8 cellular contexts compared by ENCODE assay signal in the genomic region with DNA sequence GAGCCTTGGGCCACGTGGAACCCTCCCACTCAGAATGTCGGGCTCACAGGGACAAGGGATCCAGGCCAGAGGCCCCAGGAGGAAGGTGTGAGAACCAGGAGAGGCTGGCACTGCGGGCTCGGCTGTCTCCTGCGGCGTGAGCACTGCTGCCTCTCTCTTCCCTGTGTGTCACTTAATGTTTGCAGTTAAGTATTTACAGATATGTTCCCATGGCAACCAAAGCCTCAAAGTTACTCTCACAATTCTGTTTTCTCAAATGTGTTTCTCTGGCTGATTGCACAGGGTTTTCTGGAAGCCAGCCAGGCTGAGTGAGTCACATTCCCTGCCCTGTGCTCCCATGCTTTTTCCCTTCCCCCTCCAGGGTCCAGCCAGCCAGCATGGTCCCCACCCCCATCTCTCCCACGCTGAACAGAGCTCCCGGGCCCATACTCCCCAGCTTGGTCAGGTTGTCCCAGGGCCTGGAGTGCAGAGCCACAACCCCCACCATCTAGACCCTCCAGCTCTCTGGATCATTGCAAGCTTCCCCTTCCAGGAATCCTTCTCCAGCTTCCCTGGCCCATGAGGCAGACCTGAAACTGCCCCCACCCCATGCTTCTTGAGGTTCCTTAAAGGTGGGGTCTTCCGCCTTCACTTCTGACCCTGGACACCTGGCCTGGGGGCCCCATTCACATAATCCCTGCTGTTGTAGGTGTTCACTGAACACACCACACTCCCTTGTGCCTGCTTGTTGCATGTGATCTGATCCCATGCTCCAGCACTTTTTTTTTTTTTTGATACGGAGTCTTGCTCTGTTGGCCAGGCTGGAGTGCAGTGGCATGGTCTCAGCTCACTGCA.
A peak's percentile ranks its signal among the peaks of the same experiment; 100 is the strongest.
DNase-seq lines count a peak whose midpoint lies in the region; ATAC-seq, FAIRE-seq and TF ChIP-seq lines count a peak whose summit lies in the region.

No MANE protein-coding gene starts in this region.

- H3K4me1 ChIP-seq in astrocyte (ENCODE audit: insufficient read depth, low read length) = peaks cover 12% of the 10 kb centered on the region
- H3K4me1 ChIP-seq in skeletal muscle tissue (ENCODE audit: control insufficient read depth in 3 of 3, insufficient read depth in 3 of 3, low read length in 3 of 3) = peaks cover 0 to 10% (median 7%) of the 10 kb centered on the region in 3 donors

- peak overlapping the region; percentile 99 for H3K27ac Mint-ChIP-seq in astrocyte (ENCODE audit: unreplicated experiment)

- peak overlapping the region; percentile 52 for H3K9ac ChIP-seq in astrocyte (ENCODE audit: low read length)
- no peak overlapping the region for H3K9ac ChIP-seq in skeletal muscle tissue (ENCODE audit: low read depth in 1 of 3, low read length in 3 of 3)

- no peaks in the 10 kb centered on the region for H3K36me3 Mint-ChIP-seq in astrocyte (ENCODE audit: low read depth, unreplicated experiment)

- H3K9me3 Mint-ChIP-seq in astrocyte (ENCODE audit: unreplicated experiment) = no peaks in the 10 kb centered on the region

- peaks cover 21% of the 10 kb centered on the region for H3K4me1 Mint-ChIP-seq in astrocyte (ENCODE audit: low read depth, unreplicated experiment)

- H3K27me3 Mint-ChIP-seq in astrocyte (ENCODE audit: low read depth, unreplicated experiment) = peaks cover 32% of the 10 kb centered on the region

- peak; percentile 53 for ATAC-seq in HG03039 (IDR thresholded peaks at IDR 0.05; ENCODE audit: unreplicated experiment)

- H3K36me3 ChIP-seq in astrocyte (ENCODE audit: insufficient read depth, low read length) (no peaks in the 10 kb centered on the region), skeletal muscle tissue (ENCODE audit: control insufficient read depth in 3 of 3, insufficient read depth in 3 of 3, low read length in 3 of 3) (no peaks in the 10 kb centered on the region)

- H3K27ac ChIP-seq in astrocyte (ENCODE audit: low read depth, low read length) (peak overlapping the region; percentile 7), skeletal muscle tissue (ENCODE audit: low read depth, low read length) (peak overlapping the region; percentile 42)

- peaks cover 5% of the 10 kb centered on the region for H3K27me3 ChIP-seq in astrocyte (ENCODE audit: insufficient read depth, low read length)
- peaks cover 0 to 3% (median 2%) of the 10 kb centered on the region in 3 donors for H3K27me3 ChIP-seq in skeletal muscle tissue (ENCODE audit: control insufficient read depth in 3 of 3, insufficient read depth in 3 of 3, low read length in 3 of 3)

- TF ChIP-seq CTCF in astrocyte (IDR thresholded peaks at IDR 0.05; ENCODE audit: insufficient read depth, low read depth, low read length) = no peak

- DNase-seq in Daoy (ENCODE audit: low read depth) = peak; percentile 91
- DNase-seq in NCI-H2107 treated with DMSO at 0.1 percent for 48 hours (lab: John Stamatoyannopoulos, UW; ENCODE audit: unreplicated experiment) = peak; percentile 97
- DNase-seq in astrocyte (ENCODE audit: low read depth) = peak; percentile 94
- DNase-seq in hypothalamus (lab: John Stamatoyannopoulos, UW) = peak in 42 of 51 donors; percentile 3 to 83 (median 37)
- no peak for DNase-seq in stimulated activated CD4-positive, alpha-beta T cell treated with anti-CD3 and anti-CD28 coated beads, Interleukin-4, amount 100 ng/mL, for 24 hours
- no peak for DNase-seq in central memory CD4-positive, alpha-beta T cell

- no peaks in the 10 kb centered on the region for H4K20me1 ChIP-seq in astrocyte (ENCODE audit: insufficient read depth, low read length)

- peak overlapping the region; percentile 50 for H3K4me3 Mint-ChIP-seq in astrocyte (ENCODE audit: unreplicated experiment)

- H3K4me3 ChIP-seq in astrocyte (ENCODE audit: insufficient read depth, low read depth, low read length) (no peak overlapping the region), skeletal muscle tissue (ENCODE audit: low read length in 3 of 3) (no peak overlapping the region)

- no peak overlapping the region for H2AFZ ChIP-seq in astrocyte (ENCODE audit: low read depth, low read length)

- H3K79me2 ChIP-seq in astrocyte (ENCODE audit: insufficient read depth, low read length) = no peaks in the 10 kb centered on the region

- no peaks in the 10 kb centered on the region for H3K9me3 ChIP-seq in astrocyte (ENCODE audit: insufficient read depth, low read depth, low read length)
- no peaks in the 10 kb centered on the region for H3K9me3 ChIP-seq in skeletal muscle tissue (ENCODE audit: control insufficient read depth in 3 of 3, low read length in 3 of 3)

- H3K4me2 ChIP-seq in astrocyte (ENCODE audit: low read length) = peak overlapping the region; percentile 52

- FAIRE-seq in astrocyte (lab: Jason Lieb, UNC) = peak; percentile 60

Comparison
In these comparisons a context has a peak if more than half of its experiments do, and no peak if none do; other contexts are left out.
1. DNase-seq: peak in Daoy (single experiment), NCI-H2107 treated with DMSO at 0.1 percent for 48 hours (single experiment), astrocyte (single experiment) and hypothalamus (42 of 51); none in stimulated activated CD4-positive, alpha-beta T cell treated with anti-CD3 and anti-CD28 coated beads, Interleukin-4, amount 100 ng/mL, for 24 hours (single experiment) and central memory CD4-positive, alpha-beta T cell (single experiment).